Comparison of ENCODE assay signal across 9 cellular contexts in the genomic region with DNA sequence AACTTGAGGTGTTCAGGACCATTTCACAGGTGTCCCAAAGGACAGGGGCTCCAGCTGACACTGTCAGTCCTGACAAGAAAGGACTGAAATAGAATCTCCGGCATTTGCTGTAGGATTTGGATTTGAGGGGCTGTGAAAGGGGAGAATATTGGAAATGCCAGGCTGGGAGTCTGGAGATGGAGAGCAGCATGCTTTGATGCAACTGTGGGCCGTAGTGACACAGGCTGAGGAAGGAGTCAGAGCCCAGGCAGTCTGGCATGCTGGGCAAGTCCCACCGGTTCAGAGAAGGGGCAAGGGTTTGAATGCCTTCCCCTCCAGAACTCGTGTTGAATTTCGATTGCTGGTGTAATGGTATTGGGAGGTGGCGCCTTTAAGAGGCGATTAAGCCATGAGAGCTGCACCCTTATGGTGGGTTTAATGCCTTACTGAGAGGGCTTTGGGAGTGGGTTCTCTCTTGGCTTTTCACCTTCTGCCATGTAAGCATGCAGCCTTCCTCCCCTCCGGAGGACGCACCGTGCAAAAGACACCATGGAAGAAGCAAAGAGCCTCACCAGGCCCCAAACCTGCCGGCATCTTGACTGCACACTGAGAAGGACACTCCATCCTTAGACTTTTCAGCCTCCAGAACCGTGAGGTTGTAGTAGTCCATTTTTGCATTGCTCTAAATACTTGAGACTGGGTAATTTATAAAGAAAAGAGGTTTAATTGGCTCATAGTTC. TPM values are rescaled to one million over a fixed set of nuclear protein-coding genes. Genes with fewer than 3 reads are reported as not detected.
DNase-seq lines count a peak whose midpoint lies in the region; ATAC-seq and TF ChIP-seq lines count a peak whose summit lies in the region.
"Had no signal": no experiment of that assay in that cellular context is flagged by ENCODE, and none has a peak within 500 bp of the region (broad histone marks: within the 10 kb centered on the region; RNA-seq: fewer than 3 reads in every experiment).

No MANE protein-coding gene starts in this region.

- H3K4me1 ChIP-seq in mesodermal cell (ENCODE audit: control insufficient read depth, insufficient read depth, low read length, poor library complexity, severe bottlenecking) = peaks cover 53% of the 10 kb centered on the region

- 90 to 96% methylated on average over 6 to 11 of the region's 12 CpGs for WGBS in mesodermal cell (ENCODE audit: insufficient coverage in 2 of 2), 2 experiments

- in situ Hi-C loops in KBM-7 (cut with MboI; ENCODE audit: low pct_unique_long_range_greater_than_20kb, low sequenced_read_pairs) = no loop called here

- H3K9me3 Mint-ChIP-seq in brain = peaks cover 0 to 3% (median 2%) of the 10 kb centered on the region in 5 experiments

- H3K36me3 ChIP-seq in mesodermal cell (ENCODE audit: control insufficient read depth, insufficient read depth, low read length) = no peaks in the 10 kb centered on the region
- H3K36me3 ChIP-seq: Peyer's patch had no signal

- TF ChIP-seq CTCF in brain (conservative IDR thresholded peaks at IDR 0.05) = no peak

- H3K4me1 Mint-ChIP-seq in brain = peaks cover 56% of the 10 kb centered on the region

- no peak overlapping the region for H3K4me3 ChIP-seq in mesodermal cell (ENCODE audit: extremely low read depth, insufficient read depth, low read length, poor library complexity, severe bottlenecking)
- H3K4me3 ChIP-seq: Peyer's patch had no signal

- H3K27ac ChIP-seq in mesodermal cell (ENCODE audit: low read depth, low read length, severe bottlenecking) = peak overlapping the region; percentile 84

- peak overlapping the region in 2 of 5 experiments; percentile 11 to 12 for H3K4me3 Mint-ChIP-seq in brain

- no peak for ATAC-seq in GM19455 (IDR thresholded peaks at IDR 0.05; ENCODE audit: unreplicated experiment)

- no peaks in the 10 kb centered on the region for H3K36me3 Mint-ChIP-seq in brain

- H3K27me3 Mint-ChIP-seq in brain = peaks cover 4% of the 10 kb centered on the region

- DNase-seq in AG08395 (ENCODE audit: low spot score) = peak; percentile 33
- peak; percentile 54 for DNase-seq in LHCN-M2 (ENCODE audit: low read depth)
- DNase-seq in NCI-H345 (lab: John Stamatoyannopoulos, UW) = no peak
- DNase-seq in NK-92 treated with Interleukin-12 subunit alpha and Interleukin-12 subunit beta, amount 100 ng/mL, for 24 hours (lab: John Stamatoyannopoulos, UW) = no peak
- DNase-seq in KBM-7 = no peak

- peaks cover 4% of the 10 kb centered on the region for H3K9me3 ChIP-seq in mesodermal cell (ENCODE audit: control insufficient read depth, low read length)
- H3K9me3 ChIP-seq: Peyer's patch had no signal

- H3K27ac Mint-ChIP-seq in brain = peak overlapping the region; percentile 24 to 93 (median 86)

RNA-seq across cellular contexts. Expression of gene PYGB, which starts 9.4 kb away (rescaled TPM):
- total RNA-seq in LHCN-M2 (2014; rRNA removed) = 149 and 161 TPM in 2 replicates
- 77.3 TPM for polyA plus RNA-seq in LHCN-M2 (2012)
- polyA plus RNA-seq in brain (ENCODE audit: insufficient read depth, low read depth, low replicate concordance) = 125 TPM
- 52.8 TPM for polyA plus RNA-seq in mesodermal cell (2013, experiment 1 of 2)
- 39.5 TPM for polyA plus RNA-seq in mesodermal cell (2013, experiment 2 of 2)

RNA-seq across cellular contexts. Expression of gene ENTPD6, which starts 43.0 kb away (rescaled TPM):
- total RNA-seq in LHCN-M2 (2014; rRNA removed) = 53.7 and 57.9 TPM in 2 replicates
- 36.0 TPM for polyA plus RNA-seq in LHCN-M2 (2012)
- 56.9 TPM for polyA plus RNA-seq in brain (ENCODE audit: insufficient read depth, low read depth, low replicate concordance)
- 33.8 TPM for polyA plus RNA-seq in mesodermal cell (2013, experiment 1 of 2)
- 27.6 TPM for polyA plus RNA-seq in mesodermal cell (2013, experiment 2 of 2)

Comparison
In these comparisons a context has a peak if more than half of its experiments do, and no peak if none do; other contexts are left out.
1. DNase-seq: peak in AG08395 (single experiment) and LHCN-M2 (single experiment); none in NCI-H345 (single experiment), NK-92 treated with Interleukin-12 subunit alpha and Interleukin-12 subunit beta, amount 100 ng/mL, for 24 hours (single experiment) and KBM-7 (single experiment).